Comparison of ENCODE assay signal across 11 cellular contexts in genomic region chr12:53756300-53757094, GRCh38. TPM values are rescaled to one million over a fixed set of nuclear protein-coding genes. Genes with fewer than 3 reads are reported as not detected.
A peak's percentile ranks its signal among the peaks of the same experiment; 100 is the strongest.
DNase-seq lines count a peak whose midpoint lies in the region; ATAC-seq and TF ChIP-seq lines count a peak whose summit lies in the region.
"Had no signal": no experiment of that assay in that cellular context is flagged by ENCODE, and none has a peak within 500 bp of the region (broad histone marks: within the 10 kb centered on the region; RNA-seq: fewer than 3 reads in every experiment).

No MANE protein-coding gene starts in this region.

- no peak overlapping the region for H3K27ac ChIP-seq in IMR-90 (ENCODE audit: insufficient read depth, low read length)
- peak overlapping the region; percentile 52 for H3K27ac ChIP-seq in neural cell (ENCODE audit: low read length)
- H3K27ac ChIP-seq: PC-9 had no signal

- H3K9ac ChIP-seq in IMR-90 (ENCODE audit: low read depth, low read length) (no peak overlapping the region), neural cell (ENCODE audit: low read length) (peak overlapping the region; percentile 37)

- no peak for TF ChIP-seq CTCF in GM12864 (IDR thresholded peaks at IDR 0.05; ENCODE audit: low read depth, low read length, missing control alignments)
- no peak for TF ChIP-seq CTCF in IMR-90 (conservative IDR thresholded peaks at IDR 0.05; ENCODE audit: low read depth, low read length)
- no peak for TF ChIP-seq CTCF in neural cell (IDR thresholded peaks at IDR 0.05; ENCODE audit: poor library complexity, severe bottlenecking)
- TF ChIP-seq CTCF in mucosa of descending colon (IDR thresholded peaks at IDR 0.05): no peak

- H3K4me1 ChIP-seq in IMR-90 (ENCODE audit: control insufficient read depth, insufficient read depth, low read length) (peaks cover 2% of the 10 kb centered on the region), mucosa of descending colon (ENCODE audit: low read depth) (peaks cover 2% of the 10 kb centered on the region)

- H3K27me3 ChIP-seq in IMR-90 (ENCODE audit: control insufficient read depth, insufficient read depth, low read length) (peaks cover 73% of the 10 kb centered on the region), neural cell (ENCODE audit: insufficient read depth, low read depth, low read length) (peaks cover 22% of the 10 kb centered on the region)
- H3K27me3 ChIP-seq: MG63 had no signal

- H4K5ac ChIP-seq in IMR-90 (ENCODE audit: low read depth, low read length): peak overlapping the region; percentile 43

- no peaks in the 10 kb centered on the region for H4K20me1 ChIP-seq in IMR-90 (ENCODE audit: insufficient read depth, low read length)
- no peaks in the 10 kb centered on the region for H4K20me1 ChIP-seq in neural cell (ENCODE audit: insufficient read depth)

- no TSS peak for BruUV-seq in IMR-90 (replicated peaks; lab: Mats Ljungman, UMichigan)

- in situ Hi-C loops in IMR-90 (cut with MboI; ENCODE audit: low sequenced_read_pairs): no loop called here

- no peak overlapping the region for H2AK9ac ChIP-seq in IMR-90 (replicated peaks; ENCODE audit: low read depth, low read length, poor library complexity)

- H3K4me3 ChIP-seq in GM12864 (ENCODE audit: low read depth, low read length) (peak overlapping the region; percentile 22), IMR-90 (ENCODE audit: insufficient read depth, low read depth, low read length) (no peak overlapping the region), neural cell (ENCODE audit: low read length) (peak overlapping the region; percentile 20), mucosa of descending colon (no peak overlapping the region)
- H3K4me3 ChIP-seq: MG63, PC-9 had no signal

- H3K9me2 ChIP-seq in neural cell (ENCODE audit: insufficient read depth, low read length): no peaks in the 10 kb centered on the region

- H3K9me3 ChIP-seq in IMR-90 (ENCODE audit: control insufficient read depth, insufficient read depth, low read length) (peaks cover 2% of the 10 kb centered on the region), neural cell (ENCODE audit: low read length) (no peaks in the 10 kb centered on the region), mucosa of descending colon (no peaks in the 10 kb centered on the region)
- H3K9me3 ChIP-seq: MG63 had no signal

- no peak overlapping the region for H2BK5ac ChIP-seq in IMR-90 (ENCODE audit: low read depth, low read length, poor library complexity, severe bottlenecking)

- peak overlapping the region; percentile 23 to 63; a peak in 2 of 4 replicates for H4K8ac ChIP-seq in IMR-90 (ENCODE audit: low read depth in 2 of 2, low read length in 2 of 2)

- intact Hi-C loops in IMR-90 (cut with micrococcal nuclease) (loop anchor here (5.0 kb wide), 1 partner anchor 451 kb away; no protein-coding TSS in a partner anchor), mucosa of descending colon (cut with DNase I, micrococcal nuclease) (no loop called here)

- dilution Hi-C loops in IMR-90 (cut with HindIII; ENCODE audit: low sequenced_read_pairs, unreplicated experiment): no loop called here

- no peak overlapping the region for H3K4ac ChIP-seq in IMR-90 (ENCODE audit: low read depth, low read length)

- H3K23ac ChIP-seq in IMR-90 (ENCODE audit: low read depth, low read length): no peak overlapping the region

- no peaks in the 10 kb centered on the region for H3K79me2 ChIP-seq in neural cell (replicated peaks; ENCODE audit: insufficient read depth, low read length)

- peak overlapping the region; percentile 3; the same call in 1 of the 3 replicates for H2BK15ac ChIP-seq in IMR-90 (ENCODE audit: low read depth, low read length)

- no peaks in the 10 kb centered on the region for H3K36me3 ChIP-seq in IMR-90 (ENCODE audit: control insufficient read depth, insufficient read depth, low read length)
- no peaks in the 10 kb centered on the region for H3K36me3 ChIP-seq in neural cell (ENCODE audit: insufficient read depth, low read length)
- no peaks in the 10 kb centered on the region for H3K36me3 ChIP-seq in mucosa of descending colon (ENCODE audit: low read depth)
- H3K36me3 ChIP-seq: MG63 had no signal

- no peak for TF ChIP-seq POLR2A in IMR-90 (IDR thresholded peaks at IDR 0.05; ENCODE audit: low read depth, low read length)

- H2AFZ ChIP-seq in IMR-90 (replicated peaks; ENCODE audit: low read length, poor library complexity) (peak overlapping the region; percentile 27), neural cell (ENCODE audit: low read depth, low read length) (no peak overlapping the region)
- H2AFZ ChIP-seq: PC-9 had no signal

- peak overlapping the region; percentile 59 for H3K4me2 ChIP-seq in IMR-90 (ENCODE audit: low read depth, low read length)
- no peak overlapping the region for H3K4me2 ChIP-seq in neural cell (ENCODE audit: low read length)
- H3K4me2 ChIP-seq: PC-9 had no signal

- no peak overlapping the region for H2AK5ac ChIP-seq in IMR-90 (ENCODE audit: low read depth, low read length)

- H3K79me1 ChIP-seq in IMR-90 (ENCODE audit: low read depth in 1 of 2, low read length in 2 of 2): no peaks in the 10 kb centered on the region

- DNase-seq in GM12864 (ENCODE audit: low read depth) (no peak), IMR-90 (no peak), cerebellar cortex (ENCODE audit: low spot score) (peak; percentile 69), NCI-H1092 (lab: John Stamatoyannopoulos, UW) (no peak), mucosa of descending colon (no peak), epidermal melanocyte (ENCODE audit: insufficient read length, low spot score) (no peak)

- no peak overlapping the region for H2BK120ac ChIP-seq in IMR-90 (ENCODE audit: low read depth, low read length)

- H2BK20ac ChIP-seq in IMR-90 (ENCODE audit: low read depth, low read length): no peak overlapping the region

- H3K14ac ChIP-seq in IMR-90 (replicated peaks; ENCODE audit: low read depth, low read length): no peak overlapping the region; the same call in 1 of the 2 replicates

- CTCF ChIA-PET in IMR-90 (lab: Yijun Ruan, JAX): interaction anchor here (1.0 to 2.4 kb wide), 2 partner anchors 10 to 13 kb away, joined by 3 to 14 read pairs; no protein-coding TSS in a partner anchor

- H3F3A ChIP-seq in neural cell (ENCODE audit: insufficient read depth, low read length, poor library complexity, severe bottlenecking): peaks cover 6% of the 10 kb centered on the region

- no peak overlapping the region for H3K18ac ChIP-seq in IMR-90 (ENCODE audit: low read depth, low read length)

- TF ChIP-seq RAD21 in IMR-90 (IDR thresholded peaks at IDR 0.05; ENCODE audit: low read length) (no peak), neural cell (conservative IDR thresholded peaks at IDR 0.05) (no peak)

- peak overlapping the region; percentile 52; the same call in 1 of the 2 replicates for H4K91ac ChIP-seq in IMR-90 (ENCODE audit: insufficient read depth, low read depth, low read length)

- no peak for TF ChIP-seq EP300 in neural cell (conservative IDR thresholded peaks at IDR 0.05; ENCODE audit: poor library complexity, severe bottlenecking)

- ATAC-seq in IMR-90 (ENCODE audit: low read depth) (no peak), mucosa of descending colon (no peak), GM19395 (IDR thresholded peaks at IDR 0.05; ENCODE audit: unreplicated experiment) (no peak)

- WGBS in IMR-90 (ENCODE audit: extremely low coverage in 2 of 2, insufficient read length in 1 of 2), 2 experiments: 100% methylated on average over 2 of the region's 5 CpGs; no CpG with 5 or more reads in 1 of the 2 experiments

- POLR2A ChIA-PET in IMR-90 (lab: Charles Lee; ENCODE audit: unreplicated experiment): no interaction called here

- H3K9me1 ChIP-seq in IMR-90 (ENCODE audit: insufficient read depth, low read length): no peaks in the 10 kb centered on the region

- no peak overlapping the region for H3K56ac ChIP-seq in IMR-90 (ENCODE audit: extremely low read depth, insufficient read depth, low read length)

TF ChIP-seq in IMR-90, 13 proteins besides CTCF, POLR2A, EP300 and RAD21 (continues in another document):
- TF ChIP-seq MXI1 (IDR thresholded peaks at IDR 0.05; ENCODE audit: borderline replicate concordance, low read depth, low read length) (no peak), RFX5 (IDR thresholded peaks at IDR 0.05; ENCODE audit: low read depth, low read length) (no peak), ELK1 (IDR thresholded peaks at IDR 0.05; ENCODE audit: borderline replicate concordance, low read depth, low read length) (no peak)

TF ChIP-seq in neural cell, 6 proteins besides CTCF, POLR2A, EP300 and RAD21 (continues in another document):
- no peak for TF ChIP-seq SMC3 (conservative IDR thresholded peaks at IDR 0.05; ENCODE audit: poor library complexity)
- no peak for TF ChIP-seq TAF1 (IDR thresholded peaks at IDR 0.05; ENCODE audit: low read depth)
- TF ChIP-seq MXI1 (conservative IDR thresholded peaks at IDR 0.05; ENCODE audit: poor library complexity, severe bottlenecking): no peak

RNA-seq across cellular contexts. Expression of gene CISTR, which starts 4.7 kb away (rescaled TPM):
- total RNA-seq in IMR-90 (2012; rRNA removed): not detected in 2 replicates
- polyA plus RNA-seq in IMR-90 (2012; rRNA removed): not detected in 2 replicates
- not detected in 2 replicates for polyA plus RNA-seq in IMR-90 (2012; cell fraction: cytosol; rRNA removed)
- not detected in 2 replicates for polyA plus RNA-seq in IMR-90 (2012; cell fraction: nucleus; rRNA removed; ENCODE audit: low replicate concordance)
- not detected in 2 replicates for polyA plus RNA-seq in neural cell
- not detected in 2 replicates for polyA minus RNA-seq in neural cell
- total RNA-seq in mucosa of descending colon: not detected
- total RNA-seq: osteocyte, PC-9 had no signal

RNA-seq across cellular contexts. Expression of gene CALCOCO1, which starts 29.2 kb away (rescaled TPM):
- 100.0 and 169 TPM in 2 replicates for total RNA-seq in IMR-90 (2012; rRNA removed)
- polyA plus RNA-seq in IMR-90 (2012; rRNA removed): 110 and 156 TPM in 2 replicates
- polyA plus RNA-seq in IMR-90 (2012; cell fraction: cytosol; rRNA removed): 66.6 and 103 TPM in 2 replicates
- polyA plus RNA-seq in IMR-90 (2012; cell fraction: nucleus; rRNA removed; ENCODE audit: low replicate concordance): 596 and 737 TPM in 2 replicates
- polyA plus RNA-seq in neural cell: 169 and 187 TPM in 2 replicates
- 134 and 165 TPM in 2 replicates for polyA minus RNA-seq in neural cell
- total RNA-seq in mucosa of descending colon: 100 to 1,000 TPM in 2 of 3 donors, 10 to 100 TPM in 1; 62.2 to 235 (median 119) TPM

Comparison
In these comparisons a context has a peak if more than half of its experiments do, and no peak if none do; other contexts are left out.
1. H3K4me3 ChIP-seq: peak in GM12864 (single experiment) and neural cell (single experiment); none in IMR-90 (single experiment) and mucosa of descending colon (single experiment).